Comparison of ENCODE assay signal across 8 cellular contexts in genomic region chr17:39634384-39634871, GRCh38. TPM values are rescaled to one million over a fixed set of nuclear protein-coding genes. Genes with fewer than 3 reads are reported as not detected.
A peak's percentile ranks its signal among the peaks of the same experiment; 100 is the strongest.
DNase-seq lines count a peak whose midpoint lies in the region; ATAC-seq and TF ChIP-seq lines count a peak whose summit lies in the region.

No MANE protein-coding gene starts in this region.

- no peak overlapping the region for H2AFZ ChIP-seq in Loucy (ENCODE audit: low read length)

- H3K9me3 ChIP-seq in Loucy (ENCODE audit: insufficient read depth, low read depth, low read length) (no peaks in the 10 kb centered on the region), thoracic aorta (no peaks in the 10 kb centered on the region)

- H3K79me2 ChIP-seq in Loucy (ENCODE audit: insufficient read depth, low read length) = peaks cover 23% of the 10 kb centered on the region

- H3K27me3 ChIP-seq in Loucy (ENCODE audit: insufficient read depth, low read length, poor library complexity, severe bottlenecking) (no peaks in the 10 kb centered on the region), thoracic aorta (replicated peaks; ENCODE audit: insufficient read depth) (no peaks in the 10 kb centered on the region)

- peak overlapping the region; percentile 30 for H3K4me2 ChIP-seq in Loucy (ENCODE audit: low read depth, low read length, poor library complexity, severe bottlenecking)

- H3K4me3 Mint-ChIP-seq in activated naive CD4-positive, alpha-beta T cell treated with anti-CD3 and anti-CD28 coated beads, Interleukin-2, amount 10 ng/mL, durations not matched to agents 7 days and 5 days = no peak overlapping the region
- no peak overlapping the region for H3K4me3 Mint-ChIP-seq in stimulated activated memory B cell treated with anti-CD40 and anti-IgM and Interleukin-4, amounts not matched to agents 10 μg/mL and 1 μg/mL and 100 μg/mL, for 72 hours

- H3F3A ChIP-seq in Loucy (ENCODE audit: low read depth) = no peaks in the 10 kb centered on the region

- CTCF ChIA-PET in activated naive CD4-positive, alpha-beta T cell treated with anti-CD3 and anti-CD28 coated beads, Interleukin-2, amount 10 ng/mL, durations not matched to agents 7 days and 5 days (lab: Charles Lee) = interaction anchor here (0.8 to 6.8 kb wide), 8 partner anchors 9 to 110 kb away, joined by 3 to 56 read pairs (median 8); no protein-coding TSS in a partner anchor

- peaks cover 14% of the 10 kb centered on the region for H4K20me1 ChIP-seq in Loucy (ENCODE audit: insufficient read depth, low read length, poor library complexity, severe bottlenecking)

- peaks cover 7% of the 10 kb centered on the region for H3K36me3 Mint-ChIP-seq in activated naive CD4-positive, alpha-beta T cell treated with anti-CD3 and anti-CD28 coated beads, Interleukin-2, amount 10 ng/mL, durations not matched to agents 7 days and 5 days
- H3K36me3 Mint-ChIP-seq in stimulated activated memory B cell treated with anti-CD40 and anti-IgM and Interleukin-4, amounts not matched to agents 10 μg/mL and 1 μg/mL and 100 μg/mL, for 72 hours = no peaks in the 10 kb centered on the region

- no peak overlapping the region for H3K9ac ChIP-seq in Loucy (ENCODE audit: low read depth, low read length, poor library complexity, severe bottlenecking)

- peak; percentile 34 for DNase-seq in activated naive CD4-positive, alpha-beta T cell treated with anti-CD3 and anti-CD28 coated beads, Interleukin-2, amount 10 ng/mL, durations not matched to agents 7 days and 5 days
- DNase-seq in activated naive CD4-positive, alpha-beta T cell (lab: John Stamatoyannopoulos, UW) = no peak
- peak; percentile 71 for DNase-seq in hepatic stellate cell (ENCODE audit: low spot score)
- DNase-seq in thoracic aorta (ENCODE audit: low spot score) = no peak

- no peak for ATAC-seq in thoracic aorta (ENCODE audit: insufficient number of reproducible peaks, low FRiP score, low read depth)
- no peak for ATAC-seq in HG03108 (IDR thresholded peaks at IDR 0.05; ENCODE audit: unreplicated experiment)
- ATAC-seq in stimulated activated memory B cell treated with anti-CD40 and anti-IgM and Interleukin-4, amounts not matched to agents 10 μg/mL and 1 μg/mL and 100 μg/mL, for 72 hours = no peak

- H3K27ac ChIP-seq in VCaP (no peak overlapping the region), thoracic aorta (no peak overlapping the region)

- no peaks in the 10 kb centered on the region for H3K9me3 Mint-ChIP-seq in activated naive CD4-positive, alpha-beta T cell treated with anti-CD3 and anti-CD28 coated beads, Interleukin-2, amount 10 ng/mL, durations not matched to agents 7 days and 5 days
- H3K9me3 Mint-ChIP-seq in stimulated activated memory B cell treated with anti-CD40 and anti-IgM and Interleukin-4, amounts not matched to agents 10 μg/mL and 1 μg/mL and 100 μg/mL, for 72 hours = no peaks in the 10 kb centered on the region

- peaks cover 47% of the 10 kb centered on the region for H3K27me3 Mint-ChIP-seq in activated naive CD4-positive, alpha-beta T cell treated with anti-CD3 and anti-CD28 coated beads, Interleukin-2, amount 10 ng/mL, durations not matched to agents 7 days and 5 days
- H3K27me3 Mint-ChIP-seq in stimulated activated memory B cell treated with anti-CD40 and anti-IgM and Interleukin-4, amounts not matched to agents 10 μg/mL and 1 μg/mL and 100 μg/mL, for 72 hours = peaks cover 21% of the 10 kb centered on the region

- H3K36me3 ChIP-seq in Loucy (ENCODE audit: insufficient read depth, low read length) = no peaks in the 10 kb centered on the region
- no peaks in the 10 kb centered on the region for H3K36me3 ChIP-seq in thoracic aorta

- H3K4me3 ChIP-seq in Loucy (ENCODE audit: low read length, poor library complexity, severe bottlenecking) (no peak overlapping the region), thoracic aorta (no peak overlapping the region)

- TF ChIP-seq CTCF in Loucy (conservative IDR thresholded peaks at IDR 0.05; ENCODE audit: low read length) = peak; percentile 87
- TF ChIP-seq CTCF in VCaP (conservative IDR thresholded peaks at IDR 0.05) = peak; percentile 92
- TF ChIP-seq CTCF in thoracic aorta (IDR thresholded peaks at IDR 0.05) = peak; percentile 77

- H3K4me1 Mint-ChIP-seq in activated naive CD4-positive, alpha-beta T cell treated with anti-CD3 and anti-CD28 coated beads, Interleukin-2, amount 10 ng/mL, durations not matched to agents 7 days and 5 days = peaks cover 46% of the 10 kb centered on the region
- peaks cover 42% of the 10 kb centered on the region for H3K4me1 Mint-ChIP-seq in stimulated activated memory B cell treated with anti-CD40 and anti-IgM and Interleukin-4, amounts not matched to agents 10 μg/mL and 1 μg/mL and 100 μg/mL, for 72 hours

- H3K27ac Mint-ChIP-seq in activated naive CD4-positive, alpha-beta T cell treated with anti-CD3 and anti-CD28 coated beads, Interleukin-2, amount 10 ng/mL, durations not matched to agents 7 days and 5 days = no peak overlapping the region
- no peak overlapping the region for H3K27ac Mint-ChIP-seq in stimulated activated memory B cell treated with anti-CD40 and anti-IgM and Interleukin-4, amounts not matched to agents 10 μg/mL and 1 μg/mL and 100 μg/mL, for 72 hours

- no peaks in the 10 kb centered on the region for H3K9me2 ChIP-seq in Loucy (replicated peaks; ENCODE audit: low read depth, low read length)

- H3K4me1 ChIP-seq in Loucy (ENCODE audit: insufficient read depth, low read length, poor library complexity, severe bottlenecking) = peaks cover 42% of the 10 kb centered on the region
- peaks cover 21 to 29% of the 10 kb centered on the region in 2 donors for H3K4me1 ChIP-seq in thoracic aorta (ENCODE audit: control insufficient read depth in 1 of 2, low read depth in 2 of 2)

RNA-seq across cellular contexts. Expression of gene STARD3, which starts 2.5 kb away (rescaled TPM):
- 10 to 100 TPM; 52.5 to 67.7 TPM for total RNA-seq in thoracic aorta

RNA-seq across cellular contexts. Expression of gene PPP1R1B, which starts 7.7 kb away (rescaled TPM):
- 1 to 10 TPM in 1 of 2 donors, under 1 TPM in 1; 0.27 to 2.1 TPM for total RNA-seq in thoracic aorta

RNA-seq across cellular contexts. Expression of gene NEUROD2, which starts 26.7 kb away (rescaled TPM):
- total RNA-seq in thoracic aorta = not detected

RNA-seq across cellular contexts. Expression of gene TCAP, which starts 30.7 kb away (rescaled TPM):
- 10 to 100 TPM in 1 of 2 donors, 1 to 10 TPM in 1; 6.4 to 16.9 TPM for total RNA-seq in thoracic aorta

RNA-seq across cellular contexts. Expression of gene PNMT, which starts 33.8 kb away (rescaled TPM):
- total RNA-seq in thoracic aorta = 10 to 100 TPM in 1 of 2 donors, 1 to 10 TPM in 1; 3.1 to 22.9 TPM

Comparison
In these comparisons a context has a peak if more than half of its experiments do, and no peak if none do; other contexts are left out.
1. DNase-seq: peak in activated naive CD4-positive, alpha-beta T cell treated with anti-CD3 and anti-CD28 coated beads, Interleukin-2, amount 10 ng/mL, durations not matched to agents 7 days and 5 days (single experiment) and hepatic stellate cell (single experiment); none in activated naive CD4-positive, alpha-beta T cell (0 of 4) and thoracic aorta (single experiment).
2. Peak in every context shown above with its lines, with median percentiles within 50 percentile points of each other: CTCF ChIP-seq.